ENCODE assay signal across 1 cellular context in genomic region chr9:129458663-129459549, GRCh38.
A peak's percentile ranks its signal among the peaks of the same experiment; 100 is the strongest.
TF ChIP-seq lines count a peak whose summit lies in the region.

No MANE protein-coding gene starts in this region.

TF ChIP-seq in HepG2, 621 proteins besides CTCF, POLR2A, EP300 and RAD21 (continued from another document):
- peak; percentile 32; the same call in 1 of the 2 replicates for TF ChIP-seq PAXIP1 (CRISPR knock-in tag; conservative IDR thresholded peaks at IDR 0.05)
- no peak for TF ChIP-seq ZNF12 (CRISPR knock-in tag; IDR thresholded peaks at IDR 0.05)
- TF ChIP-seq ZNF580 (CRISPR knock-in tag; IDR thresholded peaks at IDR 0.05; ENCODE audit: borderline replicate concordance, low read depth): no peak
- 0 out of 2 replicates have a peak, but pooled peaks have one; percentile 25 for TF ChIP-seq ZSCAN31 (CRISPR knock-in tag; IDR thresholded peaks at IDR 0.05; ENCODE audit: low read depth)
- no peak for TF ChIP-seq ZBTB21 (CRISPR knock-in tag; IDR thresholded peaks at IDR 0.05)
- TF ChIP-seq ZNF784 (CRISPR knock-in tag; IDR thresholded peaks at IDR 0.05; ENCODE audit: borderline replicate concordance): 0 out of 2 replicates have a peak, but pooled peaks have one; percentile 5
- 0 out of 2 replicates have a peak, but pooled peaks have one; percentile 6 for TF ChIP-seq HOXA5 (CRISPR knock-in tag; IDR thresholded peaks at IDR 0.05)
- peak; percentile 58; the same call in 1 of the 2 replicates for TF ChIP-seq RBFOX2 (IDR thresholded peaks at IDR 0.05; ENCODE audit: low read depth, low read length)
- 0 out of 2 replicates have a peak, but pooled peaks have one; percentile 51 for TF ChIP-seq ZNF34 (CRISPR knock-in tag; IDR thresholded peaks at IDR 0.05; ENCODE audit: borderline replicate concordance)
- TF ChIP-seq ZC3H4 (CRISPR knock-in tag; IDR thresholded peaks at IDR 0.05; ENCODE audit: borderline replicate concordance): no peak
- TF ChIP-seq NCOA1 (CRISPR knock-in tag; IDR thresholded peaks at IDR 0.05): 0 out of 2 replicates have a peak, but pooled peaks have one; percentile 48
- TF ChIP-seq PLSCR1 (CRISPR knock-in tag; IDR thresholded peaks at IDR 0.05; ENCODE audit: borderline replicate concordance): no peak
- no peak for TF ChIP-seq USF2 (IDR thresholded peaks at IDR 0.05; ENCODE audit: low read depth, low read length)
- 0 out of 2 replicates have a peak, but pooled peaks have one; percentile 14 for TF ChIP-seq USF2 (CRISPR knock-in tag; IDR thresholded peaks at IDR 0.05; ENCODE audit: borderline replicate concordance)
- TF ChIP-seq PAWR (CRISPR knock-in tag; IDR thresholded peaks at IDR 0.05; ENCODE audit: borderline replicate concordance): no peak
- TF ChIP-seq MATR3 (CRISPR knock-in tag; IDR thresholded peaks at IDR 0.05): no peak
- no peak for TF ChIP-seq ZNF558 (CRISPR knock-in tag; IDR thresholded peaks at IDR 0.05; ENCODE audit: borderline replicate concordance)
- TF ChIP-seq ZNF275 (CRISPR knock-in tag; IDR thresholded peaks at IDR 0.05; ENCODE audit: borderline replicate concordance): 0 out of 2 replicates have a peak, but pooled peaks have one; percentile 46
- 0 out of 2 replicates have a peak, but pooled peaks have one; percentile 4 for TF ChIP-seq MXD1 (CRISPR knock-in tag; IDR thresholded peaks at IDR 0.05)
- TF ChIP-seq HDAC6 (IDR thresholded peaks at IDR 0.05; ENCODE audit: low read depth, low read length): no peak
- TF ChIP-seq SALL1 (CRISPR knock-in tag; IDR thresholded peaks at IDR 0.05): peak; percentile 32
- peak; percentile 45; the same call in 1 of the 2 replicates for TF ChIP-seq ZNF740 (CRISPR knock-in tag; IDR thresholded peaks at IDR 0.05)
- TF ChIP-seq ZNF317 (CRISPR knock-in tag; IDR thresholded peaks at IDR 0.05): peak; percentile 13; the same call in 1 of the 2 replicates
- 0 out of 2 replicates have a peak, but pooled peaks have one; percentile 2 for TF ChIP-seq RARA (CRISPR knock-in tag; IDR thresholded peaks at IDR 0.05)
- TF ChIP-seq YY1 (IDR thresholded peaks at IDR 0.05; ENCODE audit: insufficient read depth, insufficient replicate concordance, low read depth, low read length): peak; percentile 39
- TF ChIP-seq JDP2 (CRISPR knock-in tag; IDR thresholded peaks at IDR 0.05; ENCODE audit: borderline replicate concordance): no peak
- TF ChIP-seq ZNF281 (CRISPR knock-in tag; IDR thresholded peaks at IDR 0.05; ENCODE audit: borderline replicate concordance): peak; percentile 68; the same call in 1 of the 2 replicates
TF ChIP-seq in HepG2: peak in this region for 63.
